ENCODE assay signal across 10 cellular contexts in the genomic region with DNA sequence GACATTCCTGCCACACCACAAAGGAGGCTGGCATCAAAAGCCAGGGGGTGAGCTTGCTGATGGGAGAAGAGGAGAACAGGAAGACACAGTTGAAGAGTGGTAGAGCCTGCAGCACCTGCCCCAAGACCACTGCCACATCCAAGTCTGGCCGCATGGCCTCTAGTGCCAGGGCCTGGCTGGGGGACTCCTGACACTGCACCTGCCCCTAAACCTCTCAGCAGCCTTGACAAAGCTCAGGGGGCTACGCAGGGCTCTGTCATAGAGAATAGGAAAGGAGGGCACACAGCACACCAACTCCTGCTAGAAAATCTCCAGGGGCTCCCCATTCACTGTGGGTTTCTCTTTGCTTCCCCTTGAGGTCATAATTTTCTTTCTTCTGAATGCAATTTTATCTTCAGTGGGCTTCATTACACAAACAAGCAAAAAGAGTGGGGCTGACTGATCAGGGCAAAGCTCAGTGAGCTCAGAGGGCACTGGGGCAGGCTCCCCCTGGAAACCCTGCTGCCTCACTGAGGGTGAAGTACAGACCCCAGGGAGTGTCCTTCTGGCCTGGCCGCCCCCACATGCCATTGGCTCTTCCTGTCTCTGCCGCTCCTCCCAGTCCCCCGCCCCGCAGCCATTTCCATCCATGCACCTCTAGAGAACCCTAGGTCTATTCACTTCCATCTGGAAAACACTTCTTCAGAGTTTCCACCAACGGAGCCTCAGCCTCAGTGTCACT. TPM values are rescaled to one million over a fixed set of nuclear protein-coding genes. Genes with fewer than 3 reads are reported as not detected.
DNase-seq lines count a peak whose midpoint lies in the region; ATAC-seq and TF ChIP-seq lines count a peak whose summit lies in the region.
"Had no signal": no experiment of that assay in that cellular context is flagged by ENCODE, and none has a peak within 500 bp of the region (broad histone marks: within the 10 kb centered on the region; RNA-seq: fewer than 3 reads in every experiment).

No MANE protein-coding gene starts in this region.

- H3K4me2 ChIP-seq in OCI-LY3 (ENCODE audit: low read length) = peak overlapping the region; percentile 88

- H3K36me3 ChIP-seq in OCI-LY3 (replicated peaks; ENCODE audit: low read depth, low read length) (peaks cover 45% of the 10 kb centered on the region), duodenal mucosa (ENCODE audit: control insufficient read depth in 1 of 2, insufficient read depth in 2 of 2, low read length in 2 of 2) (no peaks in the 10 kb centered on the region), testis (ENCODE audit: low read depth, missing control alignments) (no peaks in the 10 kb centered on the region)
- H3K36me3 ChIP-seq: BE2C had no signal

- no peak for DNase-seq in activated T-cell treated with anti-CD3 and anti-CD28 coated beads, Interleukin-2, amount 50 U/mL, for 4 hours
- no peak for DNase-seq in activated T-cell treated with anti-CD3 and anti-CD28 coated beads for 4 hours
- DNase-seq in testis = no peak
- no peak for DNase-seq in NCI-H187 treated with DMSO at 0.1 percent for 48 hours (lab: John Stamatoyannopoulos, UW)
- DNase-seq: BE2C had no signal

- no peak overlapping the region for H2AFZ ChIP-seq in OCI-LY3 (ENCODE audit: low read depth, low read length)

- H3K9me3 ChIP-seq in OCI-LY3 (ENCODE audit: insufficient read depth, low read length) = peaks cover 13% of the 10 kb centered on the region; the same call in 1 of the 2 replicates
- H3K9me3 ChIP-seq in duodenal mucosa (ENCODE audit: control insufficient read depth in 1 of 2, low read length in 2 of 2) = no peaks in the 10 kb centered on the region
- H3K9me3 ChIP-seq in testis = no peaks in the 10 kb centered on the region
- H3K9me3 ChIP-seq: BE2C had no signal

- H3K9ac ChIP-seq in OCI-LY3 (ENCODE audit: low read length) (peak overlapping the region; percentile 93), duodenal mucosa (ENCODE audit: low read depth in 1 of 2, low read length in 2 of 2) (peak overlapping the region in 1 of 2 donors; percentile 0)

- H3K27ac ChIP-seq in OCI-LY3 (ENCODE audit: low read length) = peak overlapping the region; percentile 99
- H3K27ac ChIP-seq in duodenal mucosa (ENCODE audit: low read depth, low read length) = peak overlapping the region; percentile 40
- H3K27ac ChIP-seq in temporal lobe (ENCODE audit: low read depth, low read length) = peak overlapping the region; percentile 40
- no peak overlapping the region for H3K27ac ChIP-seq in testis

- H3K4me3 Mint-ChIP-seq in activated T-cell treated with anti-CD3 and anti-CD28 coated beads, Interleukin-2, amount 50 U/mL, for 4 hours = peak overlapping the region; percentile 75
- H3K4me3 Mint-ChIP-seq: nephron had no signal

- no peaks in the 10 kb centered on the region for H3K9me3 Mint-ChIP-seq in activated T-cell treated with anti-CD3 and anti-CD28 coated beads, Interleukin-2, amount 50 U/mL, for 4 hours
- H3K9me3 Mint-ChIP-seq: nephron had no signal

- peaks cover 95% of the 10 kb centered on the region for H3K4me1 Mint-ChIP-seq in activated T-cell treated with anti-CD3 and anti-CD28 coated beads, Interleukin-2, amount 50 U/mL, for 4 hours (ENCODE audit: low read depth)

- intact Hi-C loops in testis (cut with DNase I; ENCODE audit: low total_unique reads) = no loop called here

- H4K20me1 ChIP-seq in OCI-LY3 (ENCODE audit: insufficient read depth, low read length) = no peaks in the 10 kb centered on the region

- no peak for TF ChIP-seq POLR2A in testis (IDR thresholded peaks at IDR 0.05)

- 86 to 90% methylated on average over 6 to 7 of the region's 7 CpGs for WGBS in testis, 2 donors

- H3K27me3 ChIP-seq in OCI-LY3 (ENCODE audit: low read depth, low read length) (no peaks in the 10 kb centered on the region), duodenal mucosa (ENCODE audit: control insufficient read depth in 1 of 2, insufficient read depth in 2 of 2, low read length in 2 of 2) (no peaks in the 10 kb centered on the region), testis (no peaks in the 10 kb centered on the region)
- H3K27me3 ChIP-seq: BE2C had no signal

- H3K4me1 ChIP-seq in OCI-LY3 (ENCODE audit: low read length) = peaks cover 95% of the 10 kb centered on the region
- peaks cover 45 to 55% of the 10 kb centered on the region in 2 donors for H3K4me1 ChIP-seq in duodenal mucosa (ENCODE audit: control insufficient read depth in 1 of 2, insufficient read depth in 2 of 2, low read length in 2 of 2)
- H3K4me1 ChIP-seq in testis = peaks cover 5% of the 10 kb centered on the region
- H3K4me1 ChIP-seq: BE2C had no signal

- peak overlapping the region; percentile 74 for H3K4me3 ChIP-seq in OCI-LY3 (ENCODE audit: low read length)
- no peak overlapping the region for H3K4me3 ChIP-seq in duodenal mucosa (ENCODE audit: low read depth in 1 of 2, low read length in 2 of 2)
- H3K4me3 ChIP-seq in testis = no peak overlapping the region

- H3K27me3 Mint-ChIP-seq in activated T-cell treated with anti-CD3 and anti-CD28 coated beads, Interleukin-2, amount 50 U/mL, for 4 hours (ENCODE audit: low read depth) = no peaks in the 10 kb centered on the region

- H3K79me2 ChIP-seq in OCI-LY3 (ENCODE audit: low read length) = peaks cover 90% of the 10 kb centered on the region

- H3K36me3 Mint-ChIP-seq in activated T-cell treated with anti-CD3 and anti-CD28 coated beads, Interleukin-2, amount 50 U/mL, for 4 hours (ENCODE audit: insufficient read depth) = peaks cover 20% of the 10 kb centered on the region

- peak; percentile 1 to 2 for ATAC-seq in activated T-cell treated with anti-CD3 and anti-CD28 coated beads, Interleukin-2, amount 50 U/mL, for 4 hours
- no peak for ATAC-seq in HG02885 (IDR thresholded peaks at IDR 0.05; ENCODE audit: poor library complexity, unreplicated experiment)

- TF ChIP-seq CTCF in OCI-LY3 (IDR thresholded peaks at IDR 0.05; ENCODE audit: low read depth, low read length) (no peak), testis (IDR thresholded peaks at IDR 0.05) (no peak)

RNA-seq across cellular contexts. Expression of a gene that starts 37.2 kb away (rescaled TPM):
- 100 to 1,000 TPM in 1 of 3 donors, 10 to 100 TPM in 2; 63.6 to 103 (median 99.2) TPM for total RNA-seq in activated T-cell treated with anti-CD3 and anti-CD28 coated beads, Interleukin-2, amount 50 U/mL, for 4 hours
- 78.9 TPM for total RNA-seq in temporal lobe
- 10 to 100 TPM; 25.0 to 26.6 TPM for total RNA-seq in testis
- 29.3 TPM for polyA plus RNA-seq in testis (ENCODE audit: insufficient read depth, low read depth, low replicate concordance)

Comparison
In these comparisons a context has a peak if more than half of its experiments do, and no peak if none do; other contexts are left out.
1. H3K27ac ChIP-seq: peak in OCI-LY3 (single experiment), duodenal mucosa (single experiment) and temporal lobe (single experiment); none in testis (0 of 2).